24 cellular contexts compared by ENCODE assay signal in genomic region chr17:79132271-79133064, GRCh38. TPM values are rescaled to one million over a fixed set of nuclear protein-coding genes. Genes with fewer than 3 reads are reported as not detected.
DNase-seq lines count a peak whose midpoint lies in the region; ATAC-seq, FAIRE-seq and TF ChIP-seq lines count a peak whose summit lies in the region.
"Had no signal": no experiment of that assay in that cellular context is flagged by ENCODE, and none has a peak within 500 bp of the region (broad histone marks: within the 10 kb centered on the region; RNA-seq: fewer than 3 reads in every experiment).

No MANE protein-coding gene starts in this region.

- no peaks in the 10 kb centered on the region for H3K36me3 ChIP-seq in K562 (ENCODE audit: control insufficient read depth, insufficient read depth, low read length)
- H3K36me3 ChIP-seq: colonic mucosa, heart left ventricle, thoracic aorta had no signal

- ATAC-seq in K562 (no peak), Right ventricle myocardium inferior (no peak), HG03442 (IDR thresholded peaks at IDR 0.05; ENCODE audit: unreplicated experiment) (no peak)
- ATAC-seq: esophagus mucosa; foreskin keratinocyte; heart left ventricle; naive thymus-derived CD4-positive, alpha-beta T cell had no signal

- H3K4me3 ChIP-seq in NB4 (ENCODE audit: low read depth, low read length) = no peak overlapping the region
- no peak overlapping the region for H3K4me3 ChIP-seq in K562
- H3K4me3 ChIP-seq: colonic mucosa, heart left ventricle, skin epidermis, thoracic aorta had no signal

- peaks cover 37 to 95% of the 10 kb centered on the region in 2 experiments for H3K27me3 ChIP-seq in K562 (ENCODE audit: control insufficient read depth in 2 of 2, insufficient read depth in 2 of 2, low read length in 2 of 2)
- H3K27me3 ChIP-seq: colonic mucosa had no signal

- no peak overlapping the region for H3K9ac ChIP-seq in K562 (ENCODE audit: insufficient read depth in 1 of 2, low read depth in 2 of 2, low read length in 2 of 2)

- intact Hi-C loops in K562 (cut with micrococcal nuclease) = no loop called here
- intact Hi-C loops in Right ventricle myocardium inferior (cut with DNase I) = no loop called here

- H3K4me1 ChIP-seq in K562 (replicated peaks in 1 of 2; ENCODE audit: control insufficient read depth in 2 of 2, insufficient read depth in 2 of 2, low read length in 2 of 2) = peaks cover 0 to 2% of the 10 kb centered on the region in 2 experiments; a peak in 2 of 5 replicates
- H3K4me1 ChIP-seq: colonic mucosa, foreskin keratinocyte, heart left ventricle had no signal

- TF ChIP-seq CTCF in NB4 (IDR thresholded peaks at IDR 0.05; ENCODE audit: low read depth, low read length) (no peak), K562 (IDR thresholded peaks at IDR 0.05 in 2 of 3, conservative IDR thresholded peaks at IDR 0.05 in 1 of 3; ENCODE audit: insufficient read depth in 2 of 3, low read depth in 1 of 3, low read length in 3 of 3) (no peak)

- in situ Hi-C loops in K562 (cut with MboI) = no loop called here

- TF ChIP-seq RAD21 in K562 (CRISPR knock-in tag; conservative IDR thresholded peaks at IDR 0.05 in 1 of 2, IDR thresholded peaks at IDR 0.05 in 1 of 2) = no peak

- FAIRE-seq in K562 (lab: Jason Lieb, UNC) = no peak

- no peaks in the 10 kb centered on the region for H3K9me3 ChIP-seq in K562 (replicated peaks; ENCODE audit: control insufficient read depth, insufficient read depth, low read depth, low read length)
- H3K9me3 ChIP-seq: colonic mucosa, heart left ventricle, thoracic aorta had no signal

- no peak for TF ChIP-seq EP300 in K562 (IDR thresholded peaks at IDR 0.05; ENCODE audit: low read length)

- peak; percentile 78 for DNase-seq in DMS153 (lab: John Stamatoyannopoulos, UW)
- peak; percentile 15 for DNase-seq in NB4 (ENCODE audit: low read depth)
- DNase-seq in NCI-H187 treated with DMSO at 0.1 percent for 48 hours (lab: John Stamatoyannopoulos, UW) = peak; percentile 39
- DNase-seq in K562 (ENCODE audit: extremely low read depth in 1 of 4, low spot score in 3 of 4) = no peak
- DNase-seq in Right ventricle myocardium inferior (ENCODE audit: missing footprints) = no peak
- no peak for DNase-seq in dermis blood vessel endothelial cell
- DNase-seq: activated CD4-positive, alpha-beta T cell treated with anti-CD3 and anti-CD28 coated beads, Interleukin-2, amount 50 U/mL, for 48 hours; aorta; CD4-positive, CD25-positive, alpha-beta regulatory T cell; colonic mucosa; endodermal cell; foreskin keratinocyte; H9; heart left ventricle; KBM-7; midbrain; naive thymus-derived CD4-positive, alpha-beta T cell; NCI-H2171 treated with DMSO at 0.1 percent for 48 hours; nucleus accumbens; T-helper 1 cell had no signal

- peaks cover 4% of the 10 kb centered on the region for H3K9me1 ChIP-seq in K562 (ENCODE audit: control insufficient read depth, insufficient read depth, low read length)

- no TSS peak for BruUV-seq in K562 (replicated peaks; lab: Mats Ljungman, UMichigan)

- no peak overlapping the region for H3K4me2 ChIP-seq in K562 (ENCODE audit: insufficient read depth, low read length)

- no peaks in the 10 kb centered on the region for H3K79me2 ChIP-seq in K562 (ENCODE audit: control insufficient read depth, insufficient read depth, low read length)

- no peak overlapping the region for H3K27ac ChIP-seq in K562 (ENCODE audit: extremely low read depth, low read depth, low read length)
- H3K27ac ChIP-seq: colonic mucosa, foreskin keratinocyte, heart left ventricle, skin epidermis, thoracic aorta had no signal

- WGBS in K562 (ENCODE audit: insufficient coverage, low coverage, missing lambda C conversion rate) = under 1% methylated on average over 32 of the region's 36 CpGs

- H2AFZ ChIP-seq in K562 (ENCODE audit: low read depth, low read length) = no peak overlapping the region

- POLR2A ChIA-PET in K562 (lab: Yijun Ruan, JAX) = interaction anchor here (0.6 kb wide), 1 partner anchor 125 kb away, joined by 5 read pairs; no protein-coding TSS in a partner anchor

- no peak for TF ChIP-seq POLR2A in NB4 (IDR thresholded peaks at IDR 0.05; ENCODE audit: extremely low read depth, insufficient read length)
- TF ChIP-seq POLR2A in K562 (conservative IDR thresholded peaks at IDR 0.05) = no peak

- CTCF ChIA-PET in K562 (lab: Yijun Ruan, JAX; ENCODE audit: low intra/inter-chr PET ratio) = no interaction called here

- H4K20me1 ChIP-seq in K562 (replicated peaks; ENCODE audit: control insufficient read depth, insufficient read depth, low read length) = peaks cover 9% of the 10 kb centered on the region

TF ChIP-seq in K562, 482 proteins besides CTCF, POLR2A, EP300 and RAD21:
- TF ChIP-seq SPI1 (IDR thresholded peaks at IDR 0.05; ENCODE audit: borderline replicate concordance, low read depth, low read length) (no peak), HMGN3 (IDR thresholded peaks at IDR 0.05; ENCODE audit: borderline replicate concordance, extremely low read depth, insufficient read length, low read depth, low read length) (peak; percentile 20)

RNA-seq across cellular contexts. Expression of gene ENGASE, which starts 57.8 kb away (rescaled TPM):
- total RNA-seq in K562 (2011; cell fraction: chromatin; rRNA removed; ENCODE audit: low replicate concordance) = 111 and 287 TPM in 2 replicates
- 149 and 158 TPM in 2 replicates for total RNA-seq in K562 (2011; cell fraction: nucleolus; rRNA removed)
- 121 and 125 TPM in 2 replicates for total RNA-seq in K562 (2011; cell fraction: nucleoplasm; rRNA removed)
- total RNA-seq in K562 (2014; rRNA removed) = 14.0 and 17.2 TPM in 2 replicates
- 6.5 and 9.1 TPM in 2 replicates for total RNA-seq in K562 (2014; rRNA removed; fragmentation: Illumina TruSeq; extraction: Trizol)
- 11.2 and 13.6 TPM in 2 replicates for total RNA-seq in K562 (2015; rRNA removed; fragmentation: Illumina TruSeq; extraction: Trizol)
- total RNA-seq in K562 (2021) = 32.3 and 45.5 TPM in 2 replicates
- polyA plus RNA-seq in K562 (2011; rRNA removed) = 16.4 and 22.8 TPM in 2 replicates
- polyA plus RNA-seq in K562 (2011; cell fraction: cytosol; rRNA removed) = 7.9 and 11.1 TPM in 2 replicates
- polyA plus RNA-seq in K562 (2011; cell fraction: nucleus; rRNA removed) = 246 and 319 TPM in 2 replicates
- 25.6 and 37.4 TPM in 2 replicates for polyA plus RNA-seq in K562 (2012)
- 13.9 and 15.2 TPM in 2 replicates for polyA plus RNA-seq in K562 (2014; fragmentation: Illumina TruSeq; extraction: Trizol)
- polyA plus RNA-seq in K562 (2014; fragmentation: Nextera tagmentation; extraction: Ambion mirVana) = under 1 TPM; 0.06 to 0.14 TPM
- polyA plus RNA-seq in K562 (2014; rRNA removed) = 36.5 and 42.5 TPM in 2 replicates
- polyA minus RNA-seq in K562 (2011; rRNA and poly(A)+ RNA removed) = 6.3 and 9.9 TPM in 2 replicates
- 5.7 and 13.2 TPM in 2 replicates for polyA minus RNA-seq in K562 (2011; cell fraction: cytosol; rRNA and poly(A)+ RNA removed)
- polyA minus RNA-seq in K562 (2011; cell fraction: nucleus; rRNA and poly(A)+ RNA removed) = 49.8 and 50.9 TPM in 2 replicates
- total RNA-seq in Right ventricle myocardium inferior = 29.8 TPM
- total RNA-seq in dermis blood vessel endothelial cell = 6.8 and 19.6 TPM in 2 replicates

Comparison
In these comparisons a context has a peak if more than half of its experiments do, and no peak if none do; other contexts are left out.
1. DNase-seq: peak in DMS153 (single experiment), NB4 (single experiment) and NCI-H187 treated with DMSO at 0.1 percent for 48 hours (single experiment); none in K562 (0 of 4), Right ventricle myocardium inferior (single experiment) and dermis blood vessel endothelial cell (single experiment).